Comparison of ENCODE assay signal across 18 cellular contexts in genomic region chr17:78920528-78920927, GRCh38. TPM values are rescaled to one million over a fixed set of nuclear protein-coding genes. Genes with fewer than 3 reads are reported as not detected.
DNase-seq lines count a peak whose midpoint lies in the region; ATAC-seq, FAIRE-seq and TF ChIP-seq lines count a peak whose summit lies in the region.
"Had no signal": no experiment of that assay in that cellular context is flagged by ENCODE, and none has a peak within 500 bp of the region (broad histone marks: within the 10 kb centered on the region; RNA-seq: fewer than 3 reads in every experiment).

No MANE protein-coding gene starts in this region.

- ATAC-seq in left cardiac atrium (no peak), pancreas (peak in 3 of 4 donors; percentile 0 to 25 (median 12)), GM18873 (IDR thresholded peaks at IDR 0.05; ENCODE audit: low FRiP score, unreplicated experiment) (no peak), GM18520 (IDR thresholded peaks at IDR 0.05; ENCODE audit: unreplicated experiment) (no peak)
- ATAC-seq: stimulated activated naive CD8-positive, alpha-beta T cell treated with anti-CD3 and anti-CD28 coated beads, Interleukin-15, amount 100 ng/mL, for 72 hours had no signal

- H3K4me1 ChIP-seq in right atrium auricular region (peaks cover 0 to 87% of the 10 kb centered on the region in 2 donors), pancreas (peaks cover 23 to 51% (median 25%) of the 10 kb centered on the region in 3 donors)

- 18 to 23% methylated on average over 8 of the region's 8 CpGs for WGBS in pancreas, 2 donors

- H3K4me3 ChIP-seq in right atrium auricular region = no peak overlapping the region
- no peak overlapping the region for H3K4me3 ChIP-seq in pancreas
- H3K4me3 ChIP-seq in brain microvascular endothelial cell (ENCODE audit: low read depth, low read length) = no peak overlapping the region

- DNase-seq in right atrium auricular region (ENCODE audit: low spot score) = no peak
- no peak for DNase-seq in left cardiac atrium
- DNase-seq in glomerular visceral epithelial cell (ENCODE audit: extremely low spot score) = peak; percentile 27
- DNase-seq in pancreas = no peak
- DNase-seq in NCI-H446 (lab: John Stamatoyannopoulos, UW) = no peak
- DNase-seq in brain microvascular endothelial cell = no peak
- DNase-seq: activated T-cell treated with anti-CD3 and anti-CD28 coated beads, Interleukin-2, amount 50 U/mL, for 1 hour; amniotic stem cell; COR-L47; dermis blood vessel endothelial cell; mammary epithelial cell; NCI-H1417 treated with DMSO at 0.1 percent for 48 hours; NCI-H345; SIG-M5; small intestine; stimulated activated naive CD8-positive, alpha-beta T cell treated with anti-CD3 and anti-CD28 coated beads, Interleukin-15, amount 100 ng/mL, for 72 hours had no signal

- no peaks in the 10 kb centered on the region for H3K36me3 ChIP-seq in right atrium auricular region
- no peaks in the 10 kb centered on the region for H3K36me3 ChIP-seq in pancreas
- peaks cover 5% of the 10 kb centered on the region for H3K36me3 ChIP-seq in brain microvascular endothelial cell (replicated peaks)

- peak overlapping the region; percentile 91 to 99 for H3K27ac ChIP-seq in right atrium auricular region
- peak overlapping the region; percentile 15 to 91 (median 68) for H3K27ac ChIP-seq in pancreas
- H3K27ac ChIP-seq in brain microvascular endothelial cell = no peak overlapping the region

- FAIRE-seq in pancreas (lab: Jason Lieb, UNC) = no peak
- FAIRE-seq: small intestine had no signal

- TF ChIP-seq CTCF in right atrium auricular region (IDR thresholded peaks at IDR 0.05) = no peak
- no peak for TF ChIP-seq CTCF in pancreas (IDR thresholded peaks at IDR 0.05)
- no peak for TF ChIP-seq CTCF in brain microvascular endothelial cell (IDR thresholded peaks at IDR 0.05; ENCODE audit: low read depth, low read length, missing control alignments)

- H3K27me3 ChIP-seq in right atrium auricular region (no peaks in the 10 kb centered on the region), pancreas (no peaks in the 10 kb centered on the region), brain microvascular endothelial cell (replicated peaks) (no peaks in the 10 kb centered on the region)

- H3K9me3 ChIP-seq in right atrium auricular region = no peaks in the 10 kb centered on the region
- no peaks in the 10 kb centered on the region for H3K9me3 ChIP-seq in pancreas

- in situ Hi-C loops in brain microvascular endothelial cell (cut with HindIII; ENCODE audit: low pct_ligation_motif_present, low sequenced_read_pairs) = no loop called here

- intact Hi-C loops in left cardiac atrium (cut with DNase I) (loop anchor here in 1 of 2 donors (5.0 kb wide), 1 partner anchor 38 kb away; no protein-coding TSS in a partner anchor), pancreas (cut with DNase I) (loop anchor here in 2 of 3 donors (10.0 kb wide), 1 partner anchor 46 kb away; no protein-coding TSS in a partner anchor)

RNA-seq across cellular contexts. Expression of gene TIMP2, which starts 4.7 kb away (rescaled TPM):
- total RNA-seq in right atrium auricular region (100 to 1,000 TPM in 1 of 2 donors, 10 to 100 TPM in 1; 99.1 to 158 TPM), left cardiac atrium (100 to 1,000 TPM; 161 to 191 TPM), pancreas (100 to 1,000 TPM in 1 of 6 donors, 10 to 100 TPM in 5; 39.9 to 128 (median 57.6) TPM)
- polyA plus RNA-seq in pancreas = 10 to 100 TPM; 22.2 to 42.7 TPM

RNA-seq across cellular contexts. Expression of gene CEP295NL, which starts 17.5 kb away (rescaled TPM):
- 1 to 10 TPM in 1 of 2 donors, under 1 TPM in 1; 0.83 to 1.1 TPM for total RNA-seq in right atrium auricular region
- total RNA-seq in left cardiac atrium = 1 to 10 TPM; 1.7 to 2.3 TPM
- 1 to 10 TPM in 5 of 6 donors, under 1 TPM in 1; 0.87 to 5.1 (median 2.7) TPM for total RNA-seq in pancreas
- 1 to 10 TPM in 1 of 2 donors, under 1 TPM in 1; 0.21 to 4.1 TPM for polyA plus RNA-seq in pancreas
- polyA plus RNA-seq: mammary epithelial cell had no signal

RNA-seq across cellular contexts. Expression of gene LGALS3BP, which starts 59.2 kb away (rescaled TPM):
- total RNA-seq in right atrium auricular region (100 to 1,000 TPM; 488 to 733 TPM), left cardiac atrium (100 to 1,000 TPM; 390 to 448 TPM), pancreas (100 to 1,000 TPM in 2 of 6 donors, 10 to 100 TPM in 4; 35.3 to 169 (median 71.4) TPM)
- 100 to 1,000 TPM in 1 of 2 donors, 10 to 100 TPM in 1; 80.1 to 102 TPM for polyA plus RNA-seq in pancreas

Comparison
In these comparisons a context has a peak if more than half of its experiments do, and no peak if none do; other contexts are left out.
1. ATAC-seq: peak in pancreas (3 of 4); none in left cardiac atrium (0 of 2), GM18873 (single experiment) and GM18520 (single experiment).